In genomic region chr12:58496411-58496810, GRCh38 we compare ENCODE assay signal across 14 cellular contexts.
"Had no signal": no experiment of that assay in that cellular context is flagged by ENCODE, and none has a peak within 500 bp of the region (broad histone marks: within the 10 kb centered on the region; RNA-seq: fewer than 3 reads in every experiment).

No MANE protein-coding gene starts in this region.

- H3K36me3 ChIP-seq: gastroesophageal sphincter, stomach, thoracic aorta had no signal

- DNase-seq: activated CD4-positive, alpha-beta T cell treated with anti-CD3 and anti-CD28 coated beads, Interleukin-2, amount 50 U/mL, for 4 hours; activated effector memory CD4-positive, alpha-beta T cell treated with anti-CD3 and anti-CD28 coated beads, Interleukin-2, amount 50 U/mL, for 16 hours; activated naive CD8-positive, alpha-beta T cell treated with anti-CD3 and anti-CD28 coated beads for 36 hours; activated T-cell treated with anti-CD3 and anti-CD28 coated beads, Interleukin-2, amount 50 U/mL, for 24 hours; aorta; central memory CD4-positive, alpha-beta T cell; effector memory CD4-positive, alpha-beta T cell; kidney; left ventricle myocardium superior; stomach; T-helper 1 cell had no signal

- H3K4me1 ChIP-seq: gastroesophageal sphincter, stomach had no signal

- H3K27ac ChIP-seq: epithelial cell of prostate, gastroesophageal sphincter, stomach, thoracic aorta had no signal

- FAIRE-seq: kidney had no signal

- H3K4me3 ChIP-seq: gastroesophageal sphincter, stomach, thoracic aorta had no signal

- H3K9me3 ChIP-seq: gastroesophageal sphincter, stomach, thoracic aorta had no signal

- H3K27me3 ChIP-seq: gastroesophageal sphincter, stomach had no signal
